ENCODE assay signal across 15 cellular contexts in genomic region chr5:133356386-133357331, GRCh38.
A peak's percentile ranks its signal among the peaks of the same experiment; 100 is the strongest.
DNase-seq lines count a peak whose midpoint lies in the region; ATAC-seq and TF ChIP-seq lines count a peak whose summit lies in the region.
"Had no signal": no experiment of that assay in that cellular context is flagged by ENCODE, and none has a peak within 500 bp of the region (broad histone marks: within the 10 kb centered on the region; RNA-seq: fewer than 3 reads in every experiment).

No MANE protein-coding gene starts in this region.

- no peaks in the 10 kb centered on the region for H3K9me3 Mint-ChIP-seq in activated naive CD8-positive, alpha-beta T cell treated with anti-CD3 and anti-CD28 coated beads, Interleukin-2, amount 50 U/mL, for 24 hours
- H3K9me3 Mint-ChIP-seq in activated naive CD8-positive, alpha-beta T cell treated with anti-CD3 and anti-CD28 coated beads for 36 hours: no peaks in the 10 kb centered on the region
- H3K9me3 Mint-ChIP-seq in osteocyte (ENCODE audit: unreplicated experiment): no peaks in the 10 kb centered on the region
- H3K9me3 Mint-ChIP-seq in stimulated activated naive CD8-positive, alpha-beta T cell treated with anti-CD3 and anti-CD28 coated beads, Interleukin-15, amount 100 ng/mL, for 72 hours: no peaks in the 10 kb centered on the region
- H3K9me3 Mint-ChIP-seq: GM23338 had no signal

- H3K4me3 Mint-ChIP-seq in activated naive CD8-positive, alpha-beta T cell treated with anti-CD3 and anti-CD28 coated beads, Interleukin-2, amount 50 U/mL, for 24 hours: no peak overlapping the region
- no peak overlapping the region for H3K4me3 Mint-ChIP-seq in activated naive CD8-positive, alpha-beta T cell treated with anti-CD3 and anti-CD28 coated beads for 36 hours
- no peak overlapping the region for H3K4me3 Mint-ChIP-seq in osteocyte (ENCODE audit: unreplicated experiment)
- H3K4me3 Mint-ChIP-seq in stimulated activated naive CD8-positive, alpha-beta T cell treated with anti-CD3 and anti-CD28 coated beads, Interleukin-15, amount 100 ng/mL, for 72 hours: no peak overlapping the region
- H3K4me3 Mint-ChIP-seq: GM23338 had no signal

- no peaks in the 10 kb centered on the region for H3K27me3 Mint-ChIP-seq in activated naive CD8-positive, alpha-beta T cell treated with anti-CD3 and anti-CD28 coated beads, Interleukin-2, amount 50 U/mL, for 24 hours
- H3K27me3 Mint-ChIP-seq in activated naive CD8-positive, alpha-beta T cell treated with anti-CD3 and anti-CD28 coated beads for 36 hours: no peaks in the 10 kb centered on the region
- H3K27me3 Mint-ChIP-seq in osteocyte (ENCODE audit: unreplicated experiment): peaks cover 29% of the 10 kb centered on the region
- no peaks in the 10 kb centered on the region for H3K27me3 Mint-ChIP-seq in stimulated activated naive CD8-positive, alpha-beta T cell treated with anti-CD3 and anti-CD28 coated beads, Interleukin-15, amount 100 ng/mL, for 72 hours

- no peak overlapping the region for H3K27ac Mint-ChIP-seq in activated naive CD8-positive, alpha-beta T cell treated with anti-CD3 and anti-CD28 coated beads, Interleukin-2, amount 50 U/mL, for 24 hours
- no peak overlapping the region for H3K27ac Mint-ChIP-seq in activated naive CD8-positive, alpha-beta T cell treated with anti-CD3 and anti-CD28 coated beads for 36 hours
- no peak overlapping the region for H3K27ac Mint-ChIP-seq in osteocyte (ENCODE audit: unreplicated experiment)
- peak overlapping the region in 1 of 2 donors; percentile 51 for H3K27ac Mint-ChIP-seq in stimulated activated naive CD8-positive, alpha-beta T cell treated with anti-CD3 and anti-CD28 coated beads, Interleukin-15, amount 100 ng/mL, for 72 hours
- H3K27ac Mint-ChIP-seq: GM23338 had no signal

- ATAC-seq in activated naive CD8-positive, alpha-beta T cell treated with anti-CD3 and anti-CD28 coated beads, Interleukin-2, amount 50 U/mL, for 24 hours: peak; percentile 37
- ATAC-seq in stimulated activated naive CD8-positive, alpha-beta T cell treated with anti-CD3 and anti-CD28 coated beads, Interleukin-15, amount 100 ng/mL, for 72 hours: peak; percentile 75
- ATAC-seq: GM23338, HepG2, Right ventricle myocardium inferior had no signal

- no peak for TF ChIP-seq CTCF in osteocyte (IDR thresholded peaks at IDR 0.05)

- no peak for DNase-seq in activated naive CD8-positive, alpha-beta T cell treated with anti-CD3 and anti-CD28 coated beads, Interleukin-2, amount 50 U/mL, for 24 hours
- DNase-seq in activated naive CD8-positive, alpha-beta T cell treated with anti-CD3 and anti-CD28 coated beads for 36 hours: no peak
- DNase-seq in ecto neural progenitor cell (ENCODE audit: low spot score) (peak; percentile 46), osteocyte (ENCODE audit: extremely low spot score, unreplicated experiment) (peak; percentile 69), NCI-H82 (lab: John Stamatoyannopoulos, UW) (no peak), SIG-M5 (lab: John Stamatoyannopoulos, UW) (no peak)
- DNase-seq in stimulated activated naive CD8-positive, alpha-beta T cell treated with anti-CD3 and anti-CD28 coated beads, Interleukin-15, amount 100 ng/mL, for 72 hours: no peak
- DNase-seq in stimulated activated CD4-positive, alpha-beta T cell treated with anti-CD3 and anti-CD28 coated beads, Interleukin-1b, Interleukin-23, amount 100 ng/mL, for 48 hours: no peak
- DNase-seq: C1 segment of cervical spinal cord, DMS79 treated with DMSO at 0.1 percent for 48 hours, NCI-H1092, NCI-H510A treated with DMSO at 0.1 percent for 48 hours had no signal

- no peaks in the 10 kb centered on the region for H3K4me1 Mint-ChIP-seq in activated naive CD8-positive, alpha-beta T cell treated with anti-CD3 and anti-CD28 coated beads, Interleukin-2, amount 50 U/mL, for 24 hours
- no peaks in the 10 kb centered on the region for H3K4me1 Mint-ChIP-seq in activated naive CD8-positive, alpha-beta T cell treated with anti-CD3 and anti-CD28 coated beads for 36 hours
- H3K4me1 Mint-ChIP-seq in osteocyte (ENCODE audit: unreplicated experiment): peaks cover 4% of the 10 kb centered on the region
- H3K4me1 Mint-ChIP-seq in stimulated activated naive CD8-positive, alpha-beta T cell treated with anti-CD3 and anti-CD28 coated beads, Interleukin-15, amount 100 ng/mL, for 72 hours: peaks cover 23% of the 10 kb centered on the region

- no peaks in the 10 kb centered on the region for H3K36me3 Mint-ChIP-seq in activated naive CD8-positive, alpha-beta T cell treated with anti-CD3 and anti-CD28 coated beads, Interleukin-2, amount 50 U/mL, for 24 hours (ENCODE audit: low read depth)
- H3K36me3 Mint-ChIP-seq in activated naive CD8-positive, alpha-beta T cell treated with anti-CD3 and anti-CD28 coated beads for 36 hours: no peaks in the 10 kb centered on the region
- no peaks in the 10 kb centered on the region for H3K36me3 Mint-ChIP-seq in osteocyte (ENCODE audit: unreplicated experiment)

Comparison
In these comparisons a context has a peak if more than half of its experiments do, and no peak if none do; other contexts are left out.
1. DNase-seq: peak in ecto neural progenitor cell (single experiment) and osteocyte (single experiment); none in activated naive CD8-positive, alpha-beta T cell treated with anti-CD3 and anti-CD28 coated beads, Interleukin-2, amount 50 U/mL, for 24 hours (single experiment), activated naive CD8-positive, alpha-beta T cell treated with anti-CD3 and anti-CD28 coated beads for 36 hours (single experiment), stimulated activated naive CD8-positive, alpha-beta T cell treated with anti-CD3 and anti-CD28 coated beads, Interleukin-15, amount 100 ng/mL, for 72 hours (0 of 2), NCI-H82 (single experiment), stimulated activated CD4-positive, alpha-beta T cell treated with anti-CD3 and anti-CD28 coated beads, Interleukin-1b, Interleukin-23, amount 100 ng/mL, for 48 hours (single experiment) and SIG-M5 (single experiment).